ENCODE assay signal across 19 cellular contexts in genomic region chrX:13015536-13016236, GRCh38. TPM values are rescaled to one million over a fixed set of nuclear protein-coding genes. Genes with fewer than 3 reads are reported as not detected.
A peak's percentile ranks its signal among the peaks of the same experiment; 100 is the strongest.
DNase-seq lines count a peak whose midpoint lies in the region; ATAC-seq and TF ChIP-seq lines count a peak whose summit lies in the region.
"Had no signal": no experiment of that assay in that cellular context is flagged by ENCODE, and none has a peak within 500 bp of the region (broad histone marks: within the 10 kb centered on the region; RNA-seq: fewer than 3 reads in every experiment).

No MANE protein-coding gene starts in this region.

- H3K4me3 Mint-ChIP-seq in activated T-cell treated with anti-CD3 and anti-CD28 coated beads, Interleukin-2, amount 50 U/mL, for 72 hours, result peak overlapping the region in 1 of 2 donors; percentile 23

- H3K9me3 ChIP-seq in gastrocnemius medialis, result no peaks in the 10 kb centered on the region

- H3K4me1 ChIP-seq in gastrocnemius medialis, result no peaks in the 10 kb centered on the region

- H3K27me3 ChIP-seq in gastrocnemius medialis, result no peaks in the 10 kb centered on the region

- H3K36me3 ChIP-seq in gastrocnemius medialis, result no peaks in the 10 kb centered on the region

- peaks cover 0 to 2% of the 10 kb centered on the region in 2 donors for H3K36me3 Mint-ChIP-seq in activated T-cell treated with anti-CD3 and anti-CD28 coated beads, Interleukin-2, amount 50 U/mL, for 72 hours (ENCODE audit: insufficient read depth in 2 of 2)

- H3K4me1 Mint-ChIP-seq in activated T-cell treated with anti-CD3 and anti-CD28 coated beads, Interleukin-2, amount 50 U/mL, for 72 hours (ENCODE audit: low read depth), result peaks cover 57% of the 10 kb centered on the region

- no peak for ATAC-seq in activated T-cell treated with anti-CD3 and anti-CD28 coated beads, Interleukin-2, amount 50 U/mL, for 72 hours (replicated peaks in 1 of 2)
- peak; percentile 63 for ATAC-seq in sciatic nerve
- no peak for ATAC-seq in gastrocnemius medialis

- H3K27ac ChIP-seq in gastrocnemius medialis, result no peak overlapping the region
- H3K27ac ChIP-seq: GM23248, KMS-11 had no signal

- H3K9me3 Mint-ChIP-seq in activated T-cell treated with anti-CD3 and anti-CD28 coated beads, Interleukin-2, amount 50 U/mL, for 72 hours, result peaks cover 0 to 2% of the 10 kb centered on the region in 2 donors

- intact Hi-C loops in sciatic nerve (cut with DNase I) (no loop called here), gastrocnemius medialis (cut with DNase I; ENCODE audit: low total_unique reads) (no loop called here)

- peaks cover 56% of the 10 kb centered on the region for H3K27me3 Mint-ChIP-seq in activated T-cell treated with anti-CD3 and anti-CD28 coated beads, Interleukin-2, amount 50 U/mL, for 72 hours (ENCODE audit: low read depth)

- in situ Hi-C loops in gastrocnemius medialis (cut with MboI; ENCODE audit: low sequenced_read_pairs in 4 of 4), result no loop called here

- DNase-seq in activated T-cell treated with anti-CD3 and anti-CD28 coated beads, Interleukin-2, amount 50 U/mL, for 72 hours, result no peak
- no peak for DNase-seq in activated T-cell treated with anti-CD3 and anti-CD28 coated beads for 4 hours
- peak; percentile 83 to 88 for DNase-seq in NOMO-1 (lab: John Stamatoyannopoulos, UW; ENCODE audit: unreplicated experiment in 2 of 2)
- DNase-seq in choroid plexus epithelial cell (ENCODE audit: low read depth), result peak; percentile 23
- DNase-seq in sciatic nerve (ENCODE audit: low spot score), result no peak
- DNase-seq in HuH-7.5 (ENCODE audit: low spot score), result no peak
- DNase-seq in gastrocnemius medialis, result no peak
- no peak for DNase-seq in stimulated activated CD4-positive, alpha-beta T cell treated with anti-CD3 and anti-CD28 coated beads, Interleukin-1b, Interleukin-23, amount 100 ng/mL, for 48 hours
- DNase-seq: activated CD4-positive, alpha-beta T cell treated with anti-CD3 and anti-CD28 coated beads for 4 hours; activated gamma-delta T cell; DND-41; GM23248; NCI-H2081 treated with DMSO at 0.1 percent for 48 hours; NK-92 treated with Interleukin-12 subunit alpha and Interleukin-12 subunit beta, amount 100 ng/mL, for 24 hours; nucleus accumbens; stimulated activated CD4-positive, alpha-beta T cell treated with anti-CD3 and anti-CD28 coated beads, Interleukin-12 subunit alpha, Interleukin-12 subunit beta, amount 100 ng/mL, for 4 hours; T-helper 1 cell had no signal

- peak overlapping the region; percentile 24 for H3K27ac Mint-ChIP-seq in activated T-cell treated with anti-CD3 and anti-CD28 coated beads, Interleukin-2, amount 50 U/mL, for 72 hours

- H3K4me3 ChIP-seq in choroid plexus epithelial cell (ENCODE audit: low read depth, low read length) (no peak overlapping the region), gastrocnemius medialis (no peak overlapping the region)
- H3K4me3 ChIP-seq: GM23248 had no signal

- TF ChIP-seq CTCF in choroid plexus epithelial cell (conservative IDR thresholded peaks at IDR 0.05; ENCODE audit: low read depth, low read length) (no peak), gastrocnemius medialis (IDR thresholded peaks at IDR 0.05 in 4 of 5, conservative IDR thresholded peaks at IDR 0.05 in 1 of 5) (no peak)

- no peak for TF ChIP-seq POLR2A in gastrocnemius medialis (IDR thresholded peaks at IDR 0.05)

RNA-seq across cellular contexts. Expression of gene FAM9C, which starts 28.7 kb away (rescaled TPM):
- under 1 TPM in 1 of 2 donors, not detected in 1; 0.09 TPM for total RNA-seq in activated T-cell treated with anti-CD3 and anti-CD28 coated beads, Interleukin-2, amount 50 U/mL, for 72 hours
- total RNA-seq in sciatic nerve (not detected), gastrocnemius medialis (not detected)
- total RNA-seq: GM23248, lower leg skin had no signal

RNA-seq across cellular contexts. Expression of gene TMSB4X, which starts 40.8 kb away (rescaled TPM):
- 1,000 to 10,000 TPM; 4,011 to 4,477 TPM for total RNA-seq in activated T-cell treated with anti-CD3 and anti-CD28 coated beads, Interleukin-2, amount 50 U/mL, for 72 hours
- total RNA-seq in sciatic nerve, result 3,078 TPM
- 100 to 1,000 TPM; 492 to 653 (median 526) TPM for total RNA-seq in gastrocnemius medialis

Comparison
In these comparisons a context has a peak if more than half of its experiments do, and no peak if none do; other contexts are left out.
1. DNase-seq: peak in NOMO-1 (2 of 2) and choroid plexus epithelial cell (single experiment); none in activated T-cell treated with anti-CD3 and anti-CD28 coated beads, Interleukin-2, amount 50 U/mL, for 72 hours (0 of 2), activated T-cell treated with anti-CD3 and anti-CD28 coated beads for 4 hours (single experiment), sciatic nerve (single experiment), HuH-7.5 (single experiment), gastrocnemius medialis (0 of 2) and stimulated activated CD4-positive, alpha-beta T cell treated with anti-CD3 and anti-CD28 coated beads, Interleukin-1b, Interleukin-23, amount 100 ng/mL, for 48 hours (single experiment).